In the genomic region with DNA sequence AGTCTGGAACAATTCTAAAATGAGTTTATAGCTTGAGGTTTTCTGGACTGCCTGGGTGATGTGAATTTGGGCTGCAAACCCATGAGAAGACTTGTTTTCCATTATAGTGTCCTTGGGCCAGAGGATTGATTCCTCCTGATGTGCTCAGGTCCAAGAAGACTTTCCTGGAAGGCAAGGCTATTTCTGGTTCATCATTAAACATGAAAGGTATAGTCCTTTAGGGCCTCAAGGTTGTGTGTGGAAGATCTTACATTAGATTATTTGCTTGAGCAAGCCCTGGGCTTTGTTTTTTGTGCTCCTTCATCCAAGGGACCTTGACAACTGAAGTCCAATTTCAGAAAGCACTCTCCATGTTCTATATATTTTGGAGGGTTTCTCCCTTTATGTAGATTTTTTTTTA, we compare ENCODE assay signal across 1 cellular context.
A peak's percentile ranks its signal among the peaks of the same experiment; 100 is the strongest.
TF ChIP-seq lines count a peak whose summit lies in the region.

No MANE protein-coding gene starts in this region.

TF ChIP-seq in HepG2, 621 proteins besides CTCF, POLR2A, EP300 and RAD21 (continued from another document):
- TF ChIP-seq SOX6 (IDR thresholded peaks at IDR 0.05): no peak
- peak; percentile 36; the same call in 1 of the 2 replicates for TF ChIP-seq SOX6 (CRISPR knock-in tag; IDR thresholded peaks at IDR 0.05)
- TF ChIP-seq ASH2L (IDR thresholded peaks at IDR 0.05; ENCODE audit: insufficient read length, low read depth, low read length): no peak
- TF ChIP-seq, protein P1, sequence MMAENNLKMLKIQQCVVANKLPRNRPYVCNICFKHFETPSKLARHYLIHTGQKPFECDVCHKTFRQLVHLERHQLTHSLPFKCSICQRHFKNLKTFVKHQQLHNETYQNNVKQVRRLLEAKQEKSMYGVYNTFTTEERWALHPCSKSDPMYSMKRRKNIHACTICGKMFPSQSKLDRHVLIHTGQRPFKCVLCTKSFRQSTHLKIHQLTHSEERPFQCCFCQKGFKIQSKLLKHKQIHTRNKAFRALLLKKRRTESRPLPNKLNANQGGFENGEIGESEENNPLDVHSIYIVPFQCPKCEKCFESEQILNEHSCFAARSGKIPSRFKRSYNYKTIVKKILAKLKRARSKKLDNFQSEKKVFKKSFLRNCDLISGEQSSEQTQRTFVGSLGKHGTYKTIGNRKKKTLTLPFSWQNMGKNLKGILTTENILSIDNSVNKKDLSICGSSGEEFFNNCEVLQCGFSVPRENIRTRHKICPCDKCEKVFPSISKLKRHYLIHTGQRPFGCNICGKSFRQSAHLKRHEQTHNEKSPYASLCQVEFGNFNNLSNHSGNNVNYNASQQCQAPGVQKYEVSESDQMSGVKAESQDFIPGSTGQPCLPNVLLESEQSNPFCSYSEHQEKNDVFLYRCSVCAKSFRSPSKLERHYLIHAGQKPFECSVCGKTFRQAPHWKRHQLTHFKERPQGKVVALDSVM (CRISPR knock-in tag; IDR thresholded peaks at IDR 0.05): no peak
- peak; percentile 14; the same call in 1 of the 2 replicates for TF ChIP-seq ARID5B (CRISPR knock-in tag; IDR thresholded peaks at IDR 0.05)
- TF ChIP-seq CREB3 (CRISPR knock-in tag; IDR thresholded peaks at IDR 0.05): no peak
- peak; percentile 41; the same call in 1 of the 2 replicates for TF ChIP-seq TCF7 (IDR thresholded peaks at IDR 0.05; ENCODE audit: low read depth)
- TF ChIP-seq RBAK (CRISPR knock-in tag; IDR thresholded peaks at IDR 0.05): no peak
TF ChIP-seq in HepG2: peak in this region for 10.
